In the genomic region with DNA sequence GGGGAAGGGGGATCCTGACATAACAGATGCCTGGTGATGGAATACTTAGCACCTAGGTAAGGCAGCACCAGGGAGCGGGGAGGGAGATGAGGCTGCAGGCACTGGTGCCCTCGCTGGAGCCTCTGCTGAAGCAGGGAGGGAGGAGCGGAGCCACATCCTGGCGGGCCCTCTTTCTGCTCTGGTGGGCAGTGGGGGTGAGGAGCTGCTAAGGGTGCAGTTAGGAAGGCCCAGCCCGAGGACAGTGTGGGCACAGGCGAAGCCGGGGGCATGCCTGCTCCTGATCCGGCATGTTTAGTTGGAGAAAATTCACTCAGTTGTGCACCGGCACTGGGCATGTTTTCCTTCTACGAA, we compare ENCODE assay signal across 21 cellular contexts.
"Had no signal": no experiment of that assay in that cellular context is flagged by ENCODE, and none has a peak within 500 bp of the region (broad histone marks: within the 10 kb centered on the region; RNA-seq: fewer than 3 reads in every experiment).

No MANE protein-coding gene starts in this region.

- H3K36me3 Mint-ChIP-seq: mesothelial cell of epicardium had no signal

- H3K4me3 Mint-ChIP-seq: mesothelial cell of epicardium, neural crest cell, T-cell had no signal

- H3K79me2 ChIP-seq: parathyroid adenoma had no signal

- H3K9ac ChIP-seq: parathyroid adenoma had no signal

- H3K27ac Mint-ChIP-seq: mesothelial cell of epicardium had no signal

- H3K4me3 ChIP-seq: adrenal gland, lower lobe of right lung, SK-N-MC, tibial nerve had no signal

- H3K9me3 Mint-ChIP-seq: mesothelial cell of epicardium, neural crest cell, T-cell had no signal

- H3K4me1 ChIP-seq: lower lobe of right lung, parathyroid adenoma, tibial nerve had no signal

- ATAC-seq: left cardiac atrium had no signal

- H3K27me3 Mint-ChIP-seq: T-cell had no signal

- H3K27me3 ChIP-seq: adrenal gland, tibial nerve had no signal

- DNase-seq: activated CD4-positive, alpha-beta T cell treated with anti-CD3 and anti-CD28 coated beads for 1 hour; activated CD4-positive, alpha-beta T cell treated with anti-CD3 and anti-CD28 coated beads, Interleukin-2, amount 50 U/mL, for 48 hours; activated effector memory CD4-positive, alpha-beta T cell treated with Interleukin-2 at 50 U/mL for 16 hours; activated naive CD4-positive, alpha-beta T cell treated with anti-CD3 and anti-CD28 coated beads, Interleukin-2, amount 50 U/mL, for 16 hours; activated T-cell treated with anti-CD3 and anti-CD28 coated beads, Interleukin-2, amount 50 U/mL, for 1 hour; adrenal gland; central memory CD4-positive, alpha-beta T cell; cortex of kidney; effector CD4-positive, alpha-beta T cell; foreskin melanocyte; left cardiac atrium; stimulated activated CD4-positive, alpha-beta T cell treated with anti-CD3 and anti-CD28 coated beads, Interleukin-2, amount 100 ng/mL, for 48 hours; stimulated activated naive CD4-positive, alpha-beta T cell; T-cell had no signal

- H3K27ac ChIP-seq: adrenal gland, lower lobe of right lung, parathyroid adenoma, SK-N-MC, tibial nerve, VCaP had no signal

- H2AFZ ChIP-seq: parathyroid adenoma had no signal

- H3K9me3 ChIP-seq: adrenal gland, lower lobe of right lung, tibial nerve had no signal

- H3K4me1 Mint-ChIP-seq: mesothelial cell of epicardium, neural crest cell had no signal
